25 cellular contexts compared by ENCODE assay signal in genomic region chr1:67582625-67583461, GRCh38.
DNase-seq lines count a peak whose midpoint lies in the region; FAIRE-seq and TF ChIP-seq lines count a peak whose summit lies in the region.
"Had no signal": no experiment of that assay in that cellular context is flagged by ENCODE, and none has a peak within 500 bp of the region (broad histone marks: within the 10 kb centered on the region; RNA-seq: fewer than 3 reads in every experiment).

No MANE protein-coding gene starts in this region.

- no peak for TF ChIP-seq CTCF in AG10803 (conservative IDR thresholded peaks at IDR 0.05; ENCODE audit: low read length)
- TF ChIP-seq CTCF in ascending aorta (IDR thresholded peaks at IDR 0.05) = no peak
- TF ChIP-seq CTCF in right atrium auricular region (IDR thresholded peaks at IDR 0.05) = no peak
- no peak for TF ChIP-seq CTCF in colonic mucosa (IDR thresholded peaks at IDR 0.05)

- peak overlapping the region; percentile 80 to 90 for H3K27ac ChIP-seq in ascending aorta
- peak overlapping the region; percentile 4 to 10 for H3K27ac ChIP-seq in right atrium auricular region
- peak overlapping the region; percentile 29 for H3K27ac ChIP-seq in skeletal muscle tissue (ENCODE audit: low read depth, low read length)
- no peak overlapping the region for H3K27ac ChIP-seq in colonic mucosa
- H3K27ac ChIP-seq: RWPE1, sigmoid colon had no signal

- peaks cover 4 to 34% of the 10 kb centered on the region in 2 donors for H3K4me1 ChIP-seq in ascending aorta
- peaks cover 0 to 17% of the 10 kb centered on the region in 2 donors for H3K4me1 ChIP-seq in right atrium auricular region
- H3K4me1 ChIP-seq in skeletal muscle tissue (ENCODE audit: control insufficient read depth in 3 of 3, insufficient read depth in 3 of 3, low read length in 3 of 3) = peaks cover 9 to 37% (median 19%) of the 10 kb centered on the region in 3 donors
- no peaks in the 10 kb centered on the region for H3K4me1 ChIP-seq in colonic mucosa

- FAIRE-seq in HTR-8/SVneo (lab: Jason Lieb, UNC) = no peak
- FAIRE-seq: astrocyte, endothelial cell of umbilical vein, frontal cortex had no signal

- H3K9me3 ChIP-seq in ascending aorta = no peaks in the 10 kb centered on the region
- no peaks in the 10 kb centered on the region for H3K9me3 ChIP-seq in right atrium auricular region
- H3K9me3 ChIP-seq in skeletal muscle tissue (ENCODE audit: control insufficient read depth in 3 of 3, low read length in 3 of 3) = no peaks in the 10 kb centered on the region
- H3K9me3 ChIP-seq in colonic mucosa = no peaks in the 10 kb centered on the region
- H3K9me3 ChIP-seq: sigmoid colon had no signal

- intact Hi-C loops in ascending aorta (cut with DNase I) (no loop called here), colonic mucosa (cut with DNase I) (no loop called here)

- no peak overlapping the region for H3K9ac ChIP-seq in skeletal muscle tissue (ENCODE audit: low read depth in 1 of 3, low read length in 3 of 3)
- no peak overlapping the region for H3K9ac ChIP-seq in colonic mucosa (ENCODE audit: low read depth in 2 of 2, low read length in 2 of 2)

- H3K4me3 ChIP-seq in AG10803 (ENCODE audit: low read length) (no peak overlapping the region), ascending aorta (no peak overlapping the region), right atrium auricular region (no peak overlapping the region), skeletal muscle tissue (ENCODE audit: low read length in 3 of 3) (no peak overlapping the region), colonic mucosa (no peak overlapping the region)
- H3K4me3 ChIP-seq: sigmoid colon had no signal

- H3K27me3 ChIP-seq in ascending aorta (no peaks in the 10 kb centered on the region), right atrium auricular region (no peaks in the 10 kb centered on the region), skeletal muscle tissue (ENCODE audit: control insufficient read depth in 3 of 3, insufficient read depth in 3 of 3, low read length in 3 of 3) (no peaks in the 10 kb centered on the region), colonic mucosa (no peaks in the 10 kb centered on the region)
- H3K27me3 ChIP-seq: sigmoid colon had no signal

- DNase-seq in AG10803 (ENCODE audit: low read depth) = peak; percentile 62
- DNase-seq in ascending aorta (ENCODE audit: low spot score in 2 of 2) = no peak
- no peak for DNase-seq in right atrium auricular region (ENCODE audit: low spot score)
- DNase-seq in KBM-7 = no peak
- no peak for DNase-seq in colonic mucosa
- DNase-seq in NCI-H128 (lab: John Stamatoyannopoulos, UW; ENCODE audit: unreplicated experiment) = no peak
- no peak for DNase-seq in HTR-8/SVneo (ENCODE audit: insufficient read length, low spot score)
- DNase-seq: activated CD4-positive, alpha-beta T cell treated with anti-CD3 and anti-CD28 coated beads, Interleukin-2, amount 10 ng/mL, durations not matched to agents 24 days and 14 days; activated CD8-positive, alpha-beta memory T cell treated with anti-CD3 and anti-CD28 coated beads, Interleukin-2, amount 50 U/mL, for 48 hours; activated naive CD4-positive, alpha-beta T cell; cortex of kidney; DMS53; left colon; NCI-H1930; NK-92 treated with Interleukin-12 subunit alpha and Interleukin-12 subunit beta, amount 100 ng/mL, for 24 hours; occipital lobe; sigmoid colon; stimulated activated CD4-positive, alpha-beta T cell treated with anti-CD3 and anti-CD28 coated beads, Interleukin-2, amount 100 ng/mL, for 48 hours; substantia nigra; SW 1271 had no signal

- in situ Hi-C loops in KBM-7 (cut with MboI; ENCODE audit: low pct_unique_long_range_greater_than_20kb, low sequenced_read_pairs) = no loop called here

- H3K36me3 ChIP-seq in ascending aorta (no peaks in the 10 kb centered on the region), right atrium auricular region (no peaks in the 10 kb centered on the region), skeletal muscle tissue (ENCODE audit: control insufficient read depth in 3 of 3, insufficient read depth in 3 of 3, low read length in 3 of 3) (no peaks in the 10 kb centered on the region), colonic mucosa (no peaks in the 10 kb centered on the region)
- H3K36me3 ChIP-seq: sigmoid colon had no signal
